Comparison of ENCODE assay signal across 8 cellular contexts in genomic region chr4:1856920-1857699, GRCh38. TPM values are rescaled to one million over a fixed set of nuclear protein-coding genes. Genes with fewer than 3 reads are reported as not detected.
DNase-seq lines count a peak whose midpoint lies in the region; ATAC-seq and TF ChIP-seq lines count a peak whose summit lies in the region.

No MANE protein-coding gene starts in this region.

- no peak for TF ChIP-seq CTCF in RWPE1 (conservative IDR thresholded peaks at IDR 0.05; ENCODE audit: low read depth)

- H3K27ac Mint-ChIP-seq in naive thymus-derived CD8-positive, alpha-beta T cell = peak overlapping the region in 9 of 10 donors; percentile 24 to 90 (median 45)

- DNase-seq in RWPE1 (ENCODE audit: low spot score) = peak; percentile 19
- DNase-seq in naive thymus-derived CD8-positive, alpha-beta T cell = no peak
- no peak for DNase-seq in superior temporal gyrus (ENCODE audit: extremely low spot score)
- no peak for DNase-seq in NCI-H1105 treated with DMSO at 0.1 percent for 48 hours (lab: John Stamatoyannopoulos, UW)
- DNase-seq in KBM-7 = no peak

- in situ Hi-C loops in KBM-7 (cut with MboI; ENCODE audit: low pct_unique_long_range_greater_than_20kb, low sequenced_read_pairs) = no loop called here

- peaks cover 15 to 48% (median 41%) of the 10 kb centered on the region in 4 donors for H3K4me1 Mint-ChIP-seq in naive thymus-derived CD8-positive, alpha-beta T cell

- H3K9me3 Mint-ChIP-seq in naive thymus-derived CD8-positive, alpha-beta T cell = no peaks in the 10 kb centered on the region

- ATAC-seq in esophagus mucosa (peak; percentile 0), HG03469 (IDR thresholded peaks at IDR 0.05; ENCODE audit: unreplicated experiment) (no peak)
- no peak for ATAC-seq in naive thymus-derived CD8-positive, alpha-beta T cell

- CTCF ChIA-PET in RWPE1 (lab: Yijun Ruan, JAX) = no interaction called here

- H3K27ac ChIP-seq in RWPE1 = peak overlapping the region; percentile 89

- POLR2A ChIA-PET in RWPE1 (lab: Yijun Ruan, JAX; ENCODE audit: low non-redundant PET) = interaction anchor here (0.6 kb wide), 1 partner anchor 9 kb away, joined by 4 read pairs; no protein-coding TSS in a partner anchor
- POLR2A ChIA-PET in naive thymus-derived CD8-positive, alpha-beta T cell (lab: Charles Lee) = interaction anchor here (0.6 to 3.6 kb wide), 6 partner anchors 11 to 169 kb away, joined by 4 to 57 read pairs (median 7); partner anchors contain the start of gene NSD2

- H3K4me3 Mint-ChIP-seq in naive thymus-derived CD8-positive, alpha-beta T cell = peak overlapping the region; percentile 71 to 88 (median 78)

- H3K4me3 ChIP-seq in GM08714 (ENCODE audit: low read length) = peak overlapping the region; percentile 65

- peaks cover 0 to 5% (median 0%) of the 10 kb centered on the region in 3 donors for H3K36me3 Mint-ChIP-seq in naive thymus-derived CD8-positive, alpha-beta T cell

- H3K27me3 Mint-ChIP-seq in naive thymus-derived CD8-positive, alpha-beta T cell = no peaks in the 10 kb centered on the region

RNA-seq across cellular contexts. Expression of gene LETM1, which starts 1.2 kb away (rescaled TPM):
- 55.0 TPM for total RNA-seq in esophagus mucosa
- 10 to 100 TPM; 39.5 to 41.9 TPM for total RNA-seq in naive thymus-derived CD8-positive, alpha-beta T cell
- polyA plus RNA-seq in naive thymus-derived CD8-positive, alpha-beta T cell = 10 to 100 TPM; 10.8 to 12.9 (median 11.1) TPM

RNA-seq across cellular contexts. Expression of gene NSD2, which starts 14.1 kb away (rescaled TPM):
- 42.7 TPM for total RNA-seq in esophagus mucosa
- 10 to 100 TPM; 33.3 to 37.4 TPM for total RNA-seq in naive thymus-derived CD8-positive, alpha-beta T cell
- polyA plus RNA-seq in naive thymus-derived CD8-positive, alpha-beta T cell = 1 to 10 TPM; 3.8 to 5.4 (median 3.9) TPM
